ENCODE assay signal across 26 cellular contexts in the genomic region with DNA sequence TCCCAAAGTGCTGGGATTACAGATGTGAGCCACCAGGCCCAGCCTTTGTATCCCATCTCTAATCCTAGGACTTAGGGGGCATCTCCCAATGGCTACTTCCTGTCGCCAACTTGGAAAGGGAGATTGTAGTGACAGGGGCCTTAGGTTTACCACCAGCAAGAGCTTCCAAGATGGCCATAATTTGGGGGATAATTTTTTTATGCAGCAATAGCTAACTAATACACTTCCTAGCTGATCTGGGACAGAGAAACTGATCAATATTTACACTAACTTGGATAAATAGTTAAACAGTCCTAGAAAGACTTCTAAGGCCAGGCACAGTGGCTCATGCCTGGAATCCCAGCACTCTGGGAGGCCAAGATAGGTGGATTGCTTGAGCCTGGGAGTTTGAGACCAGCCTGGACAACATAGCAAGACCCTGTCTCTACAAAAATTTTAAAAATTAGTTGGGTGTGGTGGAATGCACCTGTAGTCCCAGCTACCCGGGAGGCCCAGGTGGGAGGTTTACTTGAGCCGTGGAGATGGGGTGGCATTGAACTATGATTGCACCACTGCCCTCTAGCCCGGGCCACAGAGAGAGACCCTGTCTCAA.
"Had no signal": no experiment of that assay in that cellular context is flagged by ENCODE, and none has a peak within 500 bp of the region (broad histone marks: within the 10 kb centered on the region; RNA-seq: fewer than 3 reads in every experiment).

No MANE protein-coding gene starts in this region.

- H2AFZ ChIP-seq: hepatocyte had no signal

- H3K27me3 ChIP-seq: heart right ventricle, hepatocyte, pancreas, sigmoid colon, spleen, tibial nerve, uterus had no signal

- H3K4me1 ChIP-seq: prostate gland, uterus had no signal

- FAIRE-seq: pancreas, small intestine had no signal

- H3K4me2 ChIP-seq: hepatocyte had no signal

- H3K4me3 Mint-ChIP-seq: mesothelial cell of epicardium; naive thymus-derived CD4-positive, alpha-beta T cell; natural killer cell treated with Interleukin-12 subunit alpha and Interleukin-12 subunit beta and Interleukin-15 and Interleukin-18, amount 100 ng/mL, for 72 hours; neural crest cell; stimulated activated naive CD8-positive, alpha-beta T cell treated with anti-CD3 and anti-CD28 coated beads, Interleukin-15, Interleukin-2, amounts not matched to agents 100 ng/mL and 50 ng/mL, for 24 hours; type B pancreatic cell had no signal

- H3K79me2 ChIP-seq: hepatocyte had no signal

- H3K4me1 Mint-ChIP-seq: mesothelial cell of epicardium had no signal

- ATAC-seq: heart right ventricle; naive thymus-derived CD4-positive, alpha-beta T cell; natural killer cell treated with Interleukin-12 subunit alpha and Interleukin-12 subunit beta and Interleukin-15 and Interleukin-18, amount 100 ng/mL, for 72 hours; pancreas; right cardiac atrium had no signal

- H3K36me3 Mint-ChIP-seq: mesothelial cell of epicardium; naive thymus-derived CD4-positive, alpha-beta T cell; natural killer cell treated with Interleukin-12 subunit alpha and Interleukin-12 subunit beta and Interleukin-15 and Interleukin-18, amount 100 ng/mL, for 72 hours; type B pancreatic cell had no signal

- H3K27ac ChIP-seq: heart right ventricle, hepatocyte, left ventricle myocardium inferior, pancreas, prostate gland, sigmoid colon, spleen, tibial nerve, uterus had no signal

- H3K9me3 ChIP-seq: heart right ventricle, left ventricle myocardium inferior, pancreas, prostate gland, sigmoid colon, spleen, tibial nerve, uterus had no signal

- H3K4me3 ChIP-seq: heart right ventricle, hepatocyte, left ventricle myocardium inferior, lung, pancreas, prostate gland, sigmoid colon, spleen, tibial nerve, uterus had no signal

- H3K36me3 ChIP-seq: heart right ventricle, left ventricle myocardium inferior, pancreas, prostate gland, sigmoid colon, tibial nerve, uterus had no signal

- DNase-seq: heart right ventricle; islet precursor cell; left ventricle myocardium inferior; mesendoderm; naive thymus-derived CD4-positive, alpha-beta T cell; nucleus accumbens; pancreas; retina; sigmoid colon; small intestine; spleen; stimulated activated CD4-positive, alpha-beta T cell treated with anti-CD3 and anti-CD28 coated beads, Interleukin-2, amount 100 ng/mL, for 48 hours; stimulated activated CD4-positive, alpha-beta T cell treated with anti-CD3 and anti-CD28 coated beads, Interleukin-4, amount 100 ng/mL, for 4 hours; stimulated activated CD8-positive, alpha-beta memory T cell treated with anti-CD3 and anti-CD28 coated beads, Interleukin-4, amount 100 ng/mL, for 48 hours; stimulated activated naive CD4-positive, alpha-beta T cell; uterus had no signal

- H3K27me3 Mint-ChIP-seq: naive thymus-derived CD4-positive, alpha-beta T cell; natural killer cell treated with Interleukin-12 subunit alpha and Interleukin-12 subunit beta and Interleukin-15 and Interleukin-18, amount 100 ng/mL, for 72 hours; stimulated activated naive CD8-positive, alpha-beta T cell treated with anti-CD3 and anti-CD28 coated beads, Interleukin-15, Interleukin-2, amounts not matched to agents 100 ng/mL and 50 ng/mL, for 24 hours; type B pancreatic cell had no signal

- H3K27ac Mint-ChIP-seq: mesothelial cell of epicardium; naive thymus-derived CD4-positive, alpha-beta T cell; natural killer cell treated with Interleukin-12 subunit alpha and Interleukin-12 subunit beta and Interleukin-15 and Interleukin-18, amount 100 ng/mL, for 72 hours; stimulated activated naive CD8-positive, alpha-beta T cell treated with anti-CD3 and anti-CD28 coated beads, Interleukin-15, Interleukin-2, amounts not matched to agents 100 ng/mL and 50 ng/mL, for 24 hours; type B pancreatic cell had no signal

- H3K9me3 Mint-ChIP-seq: naive thymus-derived CD4-positive, alpha-beta T cell; natural killer cell treated with Interleukin-12 subunit alpha and Interleukin-12 subunit beta and Interleukin-15 and Interleukin-18, amount 100 ng/mL, for 72 hours; neural crest cell; stimulated activated naive CD8-positive, alpha-beta T cell treated with anti-CD3 and anti-CD28 coated beads, Interleukin-15, Interleukin-2, amounts not matched to agents 100 ng/mL and 50 ng/mL, for 24 hours; type B pancreatic cell had no signal
